ENCODE assay signal across 8 cellular contexts in genomic region chr19:55384576-55385235, GRCh38. TPM values are rescaled to one million over a fixed set of nuclear protein-coding genes. Genes with fewer than 3 reads are reported as not detected.
DNase-seq lines count a peak whose midpoint lies in the region; ATAC-seq and TF ChIP-seq lines count a peak whose summit lies in the region.

No MANE protein-coding gene starts in this region.

- peaks cover 38% of the 10 kb centered on the region for H3K36me3 ChIP-seq in DND-41 (ENCODE audit: insufficient read depth, low read length)
- H3K36me3 ChIP-seq in Peyer's patch: peaks cover 0 to 30% (median 0%) of the 10 kb centered on the region in 3 donors
- peaks cover 9% of the 10 kb centered on the region for H3K36me3 ChIP-seq in thoracic aorta

- peak overlapping the region; percentile 43 to 69 for H3K4me3 ChIP-seq in DND-41 (ENCODE audit: low read depth in 1 of 2, low read length in 2 of 2)
- H3K4me3 ChIP-seq in Peyer's patch: peak overlapping the region; percentile 66 to 86 (median 81)
- H3K4me3 ChIP-seq in thoracic aorta: peak overlapping the region; percentile 99

- no peaks in the 10 kb centered on the region for H3K9me3 ChIP-seq in DND-41 (ENCODE audit: insufficient read depth, low read length, severe bottlenecking)
- no peaks in the 10 kb centered on the region for H3K9me3 ChIP-seq in Peyer's patch
- H3K9me3 ChIP-seq in thoracic aorta: no peaks in the 10 kb centered on the region

- H3K79me2 ChIP-seq in DND-41 (ENCODE audit: insufficient read depth, low read length): peaks cover 76% of the 10 kb centered on the region

- no peak for TF ChIP-seq POLR2A in Peyer's patch (IDR thresholded peaks at IDR 0.05)

- H2AFZ ChIP-seq in DND-41 (ENCODE audit: low read depth, low read length): peak overlapping the region; percentile 69

- H3K4me2 ChIP-seq in DND-41 (ENCODE audit: insufficient read depth, low read length): peak overlapping the region; percentile 98

- DNase-seq in DND-41: peak; percentile 60
- peak in 2 of 3 donors; percentile 41 to 69 for DNase-seq in Peyer's patch
- peak in 9 of 61 donors; percentile 29 to 51 (median 40) for DNase-seq in caudate nucleus (lab: John Stamatoyannopoulos, UW)
- peak; percentile 19 for DNase-seq in medulla oblongata (ENCODE audit: extremely low spot score)
- DNase-seq in thoracic aorta (ENCODE audit: low spot score): no peak
- DNase-seq in SHP77 treated with DMSO at 0.1 percent for 48 hours (lab: John Stamatoyannopoulos, UW): no peak
- no peak for DNase-seq in central memory CD4-positive, alpha-beta T cell

- H3K27me3 ChIP-seq in DND-41 (ENCODE audit: insufficient read depth, low read length, poor library complexity) (no peaks in the 10 kb centered on the region), Peyer's patch (no peaks in the 10 kb centered on the region), thoracic aorta (replicated peaks; ENCODE audit: insufficient read depth) (no peaks in the 10 kb centered on the region)

- H3K9ac ChIP-seq in DND-41 (ENCODE audit: low read depth, low read length): peak overlapping the region; percentile 82

- H3K4me1 ChIP-seq in DND-41 (ENCODE audit: insufficient read depth, low read length) (peaks cover 60% of the 10 kb centered on the region), Peyer's patch (peaks cover 8 to 51% (median 29%) of the 10 kb centered on the region in 4 donors), thoracic aorta (ENCODE audit: control insufficient read depth in 1 of 2, low read depth in 2 of 2) (peaks cover 31 to 51% of the 10 kb centered on the region in 2 donors)

- H4K20me1 ChIP-seq in DND-41 (ENCODE audit: insufficient read depth, low read length): peaks cover 39% of the 10 kb centered on the region

- TF ChIP-seq CTCF in DND-41 (IDR thresholded peaks at IDR 0.05; ENCODE audit: borderline replicate concordance, extremely low read depth, low read length, poor library complexity, severe bottlenecking) (peak; percentile 2), Peyer's patch (IDR thresholded peaks at IDR 0.05) (no peak), thoracic aorta (IDR thresholded peaks at IDR 0.05) (no peak)

- ATAC-seq in DND-41 (ENCODE audit: insufficient read depth, low read depth) (peak; percentile 29), HG03039 (IDR thresholded peaks at IDR 0.05; ENCODE audit: unreplicated experiment) (peak; percentile 8), thoracic aorta (ENCODE audit: insufficient number of reproducible peaks, low FRiP score, low read depth) (no peak)

- H3K27ac ChIP-seq in DND-41 (ENCODE audit: low read length): peak overlapping the region; percentile 93
- peak overlapping the region; percentile 85 to 96 (median 91) for H3K27ac ChIP-seq in Peyer's patch
- H3K27ac ChIP-seq in caudate nucleus (ENCODE audit: low read depth, low read length): peak overlapping the region; percentile 99
- peak overlapping the region; percentile 95 to 99 for H3K27ac ChIP-seq in thoracic aorta

RNA-seq across cellular contexts. Expression of gene TMEM238, which starts 0.6 kb away (rescaled TPM):
- total RNA-seq in Peyer's patch: 10 to 100 TPM; 19.8 to 75.8 (median 61.6) TPM
- 1 to 10 TPM in 1 of 2 donors, not detected in 1; 4.2 TPM for total RNA-seq in thoracic aorta

RNA-seq across cellular contexts. Expression of gene RPL28, which starts 1.0 kb away (rescaled TPM):
- total RNA-seq in Peyer's patch (100 to 1,000 TPM; 116 to 394 (median 283) TPM), thoracic aorta (100 to 1,000 TPM; 175 to 274 TPM)

RNA-seq across cellular contexts. Expression of gene TMEM190, which starts 8.1 kb away (rescaled TPM):
- total RNA-seq in Peyer's patch: not detected
- total RNA-seq in thoracic aorta: not detected

RNA-seq across cellular contexts. Expression of gene IL11, which starts 14.4 kb away (rescaled TPM):
- not detected for total RNA-seq in Peyer's patch
- under 1 TPM in 1 of 2 donors, not detected in 1; 0.92 TPM for total RNA-seq in thoracic aorta

RNA-seq across cellular contexts. Expression of gene GARIN5B, which starts 21.6 kb away (rescaled TPM):
- total RNA-seq in Peyer's patch (not detected), thoracic aorta (not detected)

Comparison
In these comparisons a context has a peak if more than half of its experiments do, and no peak if none do; other contexts are left out.
1. DNase-seq: peak in DND-41 (single experiment), Peyer's patch (2 of 3) and medulla oblongata (single experiment); none in thoracic aorta (single experiment), SHP77 treated with DMSO at 0.1 percent for 48 hours (single experiment) and central memory CD4-positive, alpha-beta T cell (single experiment).
2. RNA of gene TMEM238, which starts 0.6 kb away (total RNA-seq): 19.8 to 75.8 TPM in Peyer's patch; 4.2 TPM in thoracic aorta; every median in the first group is over 4 times any median in the second.
3. Peak in every context shown above with its lines, with median percentiles within 50 percentile points of each other: H3K27ac ChIP-seq and H3K4me3 ChIP-seq.